ENCODE assay signal across 13 cellular contexts in the genomic region with DNA sequence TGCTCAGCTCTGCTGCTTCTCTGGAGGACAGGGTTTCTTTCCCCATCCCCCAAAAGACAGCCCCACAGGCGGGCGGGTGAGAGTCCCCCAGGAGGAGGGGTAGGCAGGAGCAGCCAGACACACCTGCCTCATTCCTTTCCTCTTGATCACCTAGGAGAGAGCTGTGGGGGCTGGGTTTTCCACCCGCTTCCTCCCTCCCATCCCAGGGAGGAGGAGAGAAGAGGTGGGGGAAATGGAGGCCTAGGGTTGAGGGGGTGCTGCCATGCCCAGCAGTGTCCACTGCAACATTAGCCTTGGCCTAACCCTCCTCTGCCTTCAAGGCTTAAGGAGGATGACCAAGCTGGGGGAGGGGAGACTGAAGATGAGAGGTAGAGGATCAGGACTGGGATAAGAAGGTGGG. TPM values are rescaled to one million over a fixed set of nuclear protein-coding genes. Genes with fewer than 3 reads are reported as not detected.
DNase-seq lines count a peak whose midpoint lies in the region; ATAC-seq and TF ChIP-seq lines count a peak whose summit lies in the region.
"Had no signal": no experiment of that assay in that cellular context is flagged by ENCODE, and none has a peak within 500 bp of the region (broad histone marks: within the 10 kb centered on the region; RNA-seq: fewer than 3 reads in every experiment).

No MANE protein-coding gene starts in this region.

- no peaks in the 10 kb centered on the region for H3K9me3 Mint-ChIP-seq in Calu3 (ENCODE audit: low read depth, unreplicated experiment)
- H3K9me3 Mint-ChIP-seq in activated naive CD8-positive, alpha-beta T cell treated with anti-CD3 and anti-CD28 coated beads for 36 hours, result no peaks in the 10 kb centered on the region
- no peaks in the 10 kb centered on the region for H3K9me3 Mint-ChIP-seq in naive B cell
- H3K9me3 Mint-ChIP-seq: activated T-helper 2 cell treated with anti-CD3 and anti-CD28 coated beads, Interferon-gamma antibody, Interleukin-2, Interleukin-4, amounts not matched to agents 10 μg/mL and 5 μg/mL and 100 μg/mL, durations not matched to agents 14 hours and 24 hours and 36 hours had no signal

- H3K4me3 ChIP-seq in HUES6 (ENCODE audit: low read depth, low read length), result 0 out of 2 replicates have a peak overlapping the region, but pooled peaks have one; percentile 7
- H3K4me3 ChIP-seq: transverse colon had no signal

- DNase-seq in Calu3, result peak; percentile 63
- no peak for DNase-seq in activated naive CD8-positive, alpha-beta T cell treated with anti-CD3 and anti-CD28 coated beads for 36 hours
- DNase-seq in naive B cell, result no peak
- DNase-seq: foreskin fibroblast, transverse colon had no signal

- peaks cover 32% of the 10 kb centered on the region for H3K36me3 Mint-ChIP-seq in Calu3 (ENCODE audit: insufficient read depth, unreplicated experiment)
- peaks cover 10% of the 10 kb centered on the region for H3K36me3 Mint-ChIP-seq in activated naive CD8-positive, alpha-beta T cell treated with anti-CD3 and anti-CD28 coated beads for 36 hours
- no peaks in the 10 kb centered on the region for H3K36me3 Mint-ChIP-seq in naive B cell

- CTCF ChIA-PET in Calu3 (lab: Charles Lee), result interaction anchor here (1.6 to 3.6 kb wide), 3 partner anchors 15 to 85 kb away, joined by 4 to 20 read pairs (median 9); a partner anchor contains a TSS

- no peaks in the 10 kb centered on the region for H3K9me3 ChIP-seq in HUES6 (ENCODE audit: control insufficient read depth, insufficient read depth, low read depth, low read length)
- H3K9me3 ChIP-seq: transverse colon had no signal

- H3K4me3 Mint-ChIP-seq in Calu3 (ENCODE audit: low read depth, unreplicated experiment) (peak overlapping the region; percentile 61), naive B cell (peak overlapping the region in 7 of 8 donors; percentile 76 to 93 (median 85))
- peak overlapping the region; percentile 49 for H3K4me3 Mint-ChIP-seq in activated naive CD8-positive, alpha-beta T cell treated with anti-CD3 and anti-CD28 coated beads for 36 hours

- H3K27ac ChIP-seq in HUES6 (ENCODE audit: low read depth, low read length), result no peak overlapping the region

- H3K4me1 Mint-ChIP-seq in Calu3 (ENCODE audit: low read depth, unreplicated experiment), result peaks cover 51% of the 10 kb centered on the region
- H3K4me1 Mint-ChIP-seq in activated naive CD8-positive, alpha-beta T cell treated with anti-CD3 and anti-CD28 coated beads for 36 hours, result peaks cover 61% of the 10 kb centered on the region
- H3K4me1 Mint-ChIP-seq in naive B cell, result peaks cover 63 to 69% (median 66%) of the 10 kb centered on the region in 3 donors

- H3K27ac Mint-ChIP-seq in Calu3 (ENCODE audit: unreplicated experiment), result peak overlapping the region; percentile 77
- peak overlapping the region; percentile 80 for H3K27ac Mint-ChIP-seq in activated naive CD8-positive, alpha-beta T cell treated with anti-CD3 and anti-CD28 coated beads for 36 hours
- peak overlapping the region; percentile 97 to 100 (median 100) for H3K27ac Mint-ChIP-seq in naive B cell

- H3K27me3 ChIP-seq in HUES6 (ENCODE audit: control insufficient read depth, insufficient read depth, low read length), result peaks cover 97% of the 10 kb centered on the region

- ATAC-seq in naive B cell (ENCODE audit: low read depth in 2 of 2) (no peak), HG02678 (IDR thresholded peaks at IDR 0.05; ENCODE audit: unreplicated experiment) (no peak), GM18519 (IDR thresholded peaks at IDR 0.05; ENCODE audit: low FRiP score, unreplicated experiment) (no peak), GM21529 (IDR thresholded peaks at IDR 0.05; ENCODE audit: unreplicated experiment) (no peak), HG03045 (IDR thresholded peaks at IDR 0.05; ENCODE audit: unreplicated experiment) (no peak)

- intact Hi-C loops in Calu3 (cut with micrococcal nuclease; ENCODE audit: unreplicated experiment), result no loop called here

- no TSS peak for BruUV-seq in Calu3 (replicated peaks; lab: Mats Ljungman, UMichigan)

- peaks cover 1% of the 10 kb centered on the region for H3K27me3 Mint-ChIP-seq in Calu3 (ENCODE audit: unreplicated experiment)
- peaks cover 21% of the 10 kb centered on the region for H3K27me3 Mint-ChIP-seq in activated naive CD8-positive, alpha-beta T cell treated with anti-CD3 and anti-CD28 coated beads for 36 hours
- peaks cover under 1 to 8% (median 5%) of the 10 kb centered on the region in 3 donors for H3K27me3 Mint-ChIP-seq in naive B cell

- no peaks in the 10 kb centered on the region for H3K36me3 ChIP-seq in HUES6 (ENCODE audit: control insufficient read depth, insufficient read depth, low read length)
- H3K36me3 ChIP-seq: transverse colon had no signal

- TF ChIP-seq CTCF in Calu3 (IDR thresholded peaks at IDR 0.05; ENCODE audit: unreplicated experiment), result no peak

- no peak overlapping the region for H3K9ac ChIP-seq in HUES6 (ENCODE audit: low read length)

- H3K4me1 ChIP-seq in HUES6 (ENCODE audit: control insufficient read depth, insufficient read depth, low read length), result peaks cover 43% of the 10 kb centered on the region

RNA-seq across cellular contexts. Expression of a gene that starts 14.7 kb away (rescaled TPM):
- 2.4 and 3.4 TPM in 2 replicates for total RNA-seq in Calu3 (2022)
- 1 to 10 TPM; 6.8 to 7.1 TPM for total RNA-seq in activated naive CD8-positive, alpha-beta T cell treated with anti-CD3 and anti-CD28 coated beads for 36 hours
- 10 to 100 TPM in 3 of 6 donors, 1 to 10 TPM in 3; 6.4 to 23.9 (median 10.7) TPM for polyA plus RNA-seq in naive B cell (ENCODE audit: low read depth in 6 of 6)
- total RNA-seq: pulmonary artery endothelial cell had no signal

RNA-seq across cellular contexts. Expression of a gene that starts 35.7 kb away (rescaled TPM):
- total RNA-seq in Calu3 (2022), result not detected in 2 replicates
- total RNA-seq in activated naive CD8-positive, alpha-beta T cell treated with anti-CD3 and anti-CD28 coated beads for 36 hours, result under 1 TPM in 1 of 2 experiments, not detected in 1; 0.21 TPM
- polyA plus RNA-seq in naive B cell (ENCODE audit: low read depth in 6 of 6), result under 1 TPM in 4 of 6 donors, not detected in 2; 0.44 to 0.79 (median 0.57) TPM
- total RNA-seq: activated T-helper 2 cell treated with anti-CD3 and anti-CD28 coated beads, Interferon-gamma antibody, Interleukin-2, Interleukin-4, amounts not matched to agents 10 μg/mL and 5 μg/mL and 100 μg/mL, durations not matched to agents 14 hours and 24 hours and 36 hours; cerebellum; pulmonary artery endothelial cell had no signal
